Comparison of ENCODE assay signal across 12 cellular contexts in genomic region chr7:143389316-143390097, GRCh38. TPM values are rescaled to one million over a fixed set of nuclear protein-coding genes. Genes with fewer than 3 reads are reported as not detected.
DNase-seq lines count a peak whose midpoint lies in the region; FAIRE-seq and TF ChIP-seq lines count a peak whose summit lies in the region.
"Had no signal": no experiment of that assay in that cellular context is flagged by ENCODE, and none has a peak within 500 bp of the region (broad histone marks: within the 10 kb centered on the region; RNA-seq: fewer than 3 reads in every experiment).

No MANE protein-coding gene starts in this region.

- H3K4me1 ChIP-seq in H1 (replicated peaks in 1 of 4; ENCODE audit: control insufficient read depth in 3 of 4, insufficient read depth in 4 of 4, low read length in 3 of 4) (peaks cover 0 to 5% (median 0%) of the 10 kb centered on the region in 4 experiments; a peak in 3 of 7 replicates), sigmoid colon (peaks cover 0 to 90% (median 89%) of the 10 kb centered on the region in 4 donors)

- no peak overlapping the region for H2AK5ac ChIP-seq in H1 (ENCODE audit: low read depth, low read length)

- FAIRE-seq in H1 (lab: Jason Lieb, UNC): no peak
- FAIRE-seq: endometrium, GM18507 had no signal

- no peak overlapping the region for H3K4ac ChIP-seq in H1 (replicated peaks; ENCODE audit: insufficient read length, low read depth, low read length)

- peak overlapping the region; percentile 52; the same call in 1 of the 2 replicates for H2BK5ac ChIP-seq in H1 (ENCODE audit: low read depth, low read length)

- POLR2A ChIA-PET in RWPE1 (lab: Yijun Ruan, JAX; ENCODE audit: low non-redundant PET) (no interaction called here), H1 (lab: Charles Lee; ENCODE audit: partially characterized antibody) (interaction anchor here (1.1 to 25.2 kb wide), 13 partner anchors 12 to 90 kb away, joined by 3 to 518 read pairs (median 9); partner anchors contain the start of genes EPHA1, FAM131B and ZYX)

- 0 out of 2 replicates have a peak overlapping the region, but pooled peaks have one; percentile 27 for H2BK12ac ChIP-seq in H1 (ENCODE audit: low read depth, low read length)

- no peak overlapping the region for H3K4me2 ChIP-seq in H1 (ENCODE audit: insufficient read depth in 1 of 2, low read depth in 2 of 2, low read length in 2 of 2)

- no peak overlapping the region for H4K91ac ChIP-seq in H1 (replicated peaks; ENCODE audit: insufficient read length, low read length)

- H3K18ac ChIP-seq in H1 (ENCODE audit: extremely low read depth, low read length): no peak overlapping the region

- H2BK15ac ChIP-seq in H1 (ENCODE audit: low read length): no peak overlapping the region

- CTCF ChIA-PET in RWPE1 (lab: Yijun Ruan, JAX) (no interaction called here), H1 (lab: Charles Lee; ENCODE audit: partially characterized antibody) (interaction anchor here (0.6 to 23.5 kb wide), 15 partner anchors 8 to 147 kb away, joined by 3 to 359 read pairs (median 9); partner anchors contain the start of genes EPHA1 and ZYX)

- H3K9ac ChIP-seq in H1 (replicated peaks in 1 of 4; ENCODE audit: extremely low read depth in 1 of 4, low read depth in 3 of 4, low read length in 3 of 4): no peak overlapping the region

- no peak overlapping the region for H3K14ac ChIP-seq in H1 (ENCODE audit: insufficient read length)

- peak overlapping the region; percentile 65; the same call in 1 of the 2 replicates for H4K8ac ChIP-seq in H1 (ENCODE audit: extremely low read depth, insufficient read depth, low read length)

- H2BK20ac ChIP-seq in H1 (ENCODE audit: low read length): no peak overlapping the region

- DNase-seq in EH (ENCODE audit: low read depth) (peak; percentile 5), RWPE1 (ENCODE audit: low spot score) (no peak), H1 (ENCODE audit: low read depth in 1 of 2, low spot score in 2 of 2) (no peak), sigmoid colon (peak; percentile 67), GOT3 (lab: John Stamatoyannopoulos, UW) (no peak), NCI-H2107 (lab: John Stamatoyannopoulos, UW) (no peak)
- no peak for DNase-seq in stimulated activated naive CD4-positive, alpha-beta T cell (lab: John Stamatoyannopoulos, UW)
- DNase-seq: DMS79, NCI-H446 treated with DMSO at 0.1 percent for 48 hours had no signal

- H3K79me2 ChIP-seq in H1 (ENCODE audit: control insufficient read depth in 1 of 2, insufficient read depth in 2 of 2, low read length in 2 of 2): peaks cover 0 to 16% of the 10 kb centered on the region in 2 experiments; a peak in 2 of 4 replicates

- H3K9me3 ChIP-seq in H1 (ENCODE audit: insufficient read depth in 2 of 2, low read depth in 1 of 2, low read length in 1 of 2) (no peaks in the 10 kb centered on the region), sigmoid colon (no peaks in the 10 kb centered on the region)

- no peak overlapping the region for H3K56ac ChIP-seq in H1 (replicated peaks; ENCODE audit: insufficient read length, low read depth, low read length)

- H3K27ac ChIP-seq in RWPE1 (peak overlapping the region; percentile 78), H1 (ENCODE audit: low read depth, low read length) (no peak overlapping the region), sigmoid colon (peak overlapping the region; percentile 97 to 100 (median 100))

- H3K79me1 ChIP-seq in H1 (ENCODE audit: low read depth, low read length): peaks cover 17% of the 10 kb centered on the region

- peaks cover 45 to 57% of the 10 kb centered on the region in 2 experiments for H4K20me1 ChIP-seq in H1 (replicated peaks in 1 of 2; ENCODE audit: control insufficient read depth in 1 of 2, insufficient read depth in 2 of 2, low read length in 2 of 2)

- no peak overlapping the region for H4K5ac ChIP-seq in H1 (ENCODE audit: insufficient read length, low read depth, low read length)

- no peak overlapping the region for H2BK120ac ChIP-seq in H1 (replicated peaks; ENCODE audit: low read depth, low read length)

- TF ChIP-seq POLR2A in H1 (IDR thresholded peaks at IDR 0.05; ENCODE audit: control extremely low read depth in 1 of 2, low read depth in 2 of 2, low read length in 2 of 2) (no peak), sigmoid colon (IDR thresholded peaks at IDR 0.05) (no peak)

- H2AFZ ChIP-seq in H1 (ENCODE audit: low read length): no peak overlapping the region

- peaks cover 23 to 76% (median 59%) of the 10 kb centered on the region in 4 experiments for H3K36me3 ChIP-seq in H1 (ENCODE audit: control insufficient read depth in 2 of 4, insufficient read depth in 4 of 4, low read length in 3 of 4)
- H3K36me3 ChIP-seq in sigmoid colon: peaks cover 22 to 50% (median 36%) of the 10 kb centered on the region in 4 donors

- H3K23me2 ChIP-seq in H1 (ENCODE audit: low read depth, low read length): peaks cover 4% of the 10 kb centered on the region; the same call in 1 of the 2 replicates

- intact Hi-C loops in sigmoid colon (cut with DNase I): loop anchor here (10.0 kb wide), 2 partner anchors 515 to 535 kb away; partner anchors contain the start of genes EPHB6 and TCAF1

- H3K27me3 ChIP-seq in H1 (replicated peaks in 1 of 4; ENCODE audit: control insufficient read depth in 3 of 4, extremely low read depth in 1 of 4, insufficient read depth in 3 of 4, low read length in 3 of 4): no peaks in the 10 kb centered on the region
- no peaks in the 10 kb centered on the region for H3K27me3 ChIP-seq in sigmoid colon

- TF ChIP-seq CTCF in RWPE1 (conservative IDR thresholded peaks at IDR 0.05; ENCODE audit: low read depth) (no peak), H1 (IDR thresholded peaks at IDR 0.05; ENCODE audit: control extremely low read depth in 1 of 3, insufficient read depth in 1 of 3, low read depth in 1 of 3, low read length in 3 of 3) (peak in 2 of 3 experiments; percentile 20; a peak in 2 of 4 replicates), sigmoid colon (IDR thresholded peaks at IDR 0.05) (no peak)

- H3K23ac ChIP-seq in H1 (ENCODE audit: insufficient read length): no peak overlapping the region

- peak; percentile 11 to 32; a peak in 3 of 4 replicates for TF ChIP-seq RAD21 in H1 (IDR thresholded peaks at IDR 0.05 in 1 of 2, conservative IDR thresholded peaks at IDR 0.05 in 1 of 2; ENCODE audit: low read depth in 2 of 2, low read length in 2 of 2)

- TF ChIP-seq EP300 in H1 (IDR thresholded peaks at IDR 0.05; ENCODE audit: borderline replicate concordance in 1 of 2, low read depth in 2 of 2, low read length in 2 of 2): no peak
- TF ChIP-seq EP300 in sigmoid colon (IDR thresholded peaks at IDR 0.05): no peak

- H3K4me3 ChIP-seq in H1 (ENCODE audit: extremely low read depth in 1 of 4, insufficient read depth in 2 of 4, low read depth in 3 of 4, low read length in 4 of 4) (no peak overlapping the region), sigmoid colon (no peak overlapping the region)

- WGBS in H1 (ENCODE audit: extremely low coverage in 1 of 2, insufficient coverage in 1 of 2, insufficient read length in 1 of 2, insufficient replicate concordance in 2 of 2, low coverage in 1 of 2, low lambda C conversion rate in 2 of 2, missing lambda C conversion rate in 1 of 2), 2 experiments: 92% methylated on average over 12 of the region's 15 CpGs; no CpG with 5 or more reads in 1 of the 2 experiments
- WGBS in sigmoid colon, 2 donors: 90% methylated on average over 15 of the region's 15 CpGs

RNA-seq across cellular contexts. Expression of gene ZYX, which starts 8.4 kb away (rescaled TPM):
- total RNA-seq in H1 (2021; fragmentation: NEBNext Ultra II Directional; extraction: Animal tissue kit (Norgen Biotek cat#: 25700)): 159 and 174 TPM in 2 replicates
- polyA plus RNA-seq in H1 (2011; rRNA removed): 40.6 and 77.9 TPM in 2 replicates
- polyA plus RNA-seq in H1 (2011; cell fraction: cytosol; rRNA removed): 25.7 TPM
- polyA plus RNA-seq in H1 (2011; cell fraction: nucleus; rRNA removed): 107 TPM
- polyA plus RNA-seq in H1 (2012, experiment 1 of 2): 138 to 177 TPM (median 171 TPM) in 4 replicates
- polyA plus RNA-seq in H1 (2012, experiment 2 of 2): 172 TPM
- polyA plus RNA-seq in H1 (2013, experiment 1 of 2): 166 TPM
- polyA plus RNA-seq in H1 (2013, experiment 2 of 2): 163 TPM
- polyA minus RNA-seq in H1 (2011; rRNA and poly(A)+ RNA removed): 21.5 and 32.9 TPM in 2 replicates
- polyA minus RNA-seq in H1 (2011; cell fraction: cytosol; rRNA and poly(A)+ RNA removed): 70.7 TPM
- polyA minus RNA-seq in H1 (2011; cell fraction: nucleus; rRNA and poly(A)+ RNA removed): 64.8 TPM
- 100 to 1,000 TPM in 2 of 4 donors, 10 to 100 TPM in 2; 67.3 to 218 (median 120) TPM for total RNA-seq in sigmoid colon
- 10 to 100 TPM; 34.4 to 91.3 (median 46.8) TPM for polyA plus RNA-seq in sigmoid colon

RNA-seq across cellular contexts. Expression of gene EPHA1, which starts 19.1 kb away (rescaled TPM):
- total RNA-seq in H1 (2021; fragmentation: NEBNext Ultra II Directional; extraction: Animal tissue kit (Norgen Biotek cat#: 25700)): 133 and 139 TPM in 2 replicates
- polyA plus RNA-seq in H1 (2011; rRNA removed) (86.5 and 113 TPM in 2 replicates), sigmoid colon (10 to 100 TPM in 1 of 3 donors, 1 to 10 TPM in 1, under 1 TPM in 1; 0.92 to 10.2 (median 4.2) TPM)
- 103 TPM for polyA plus RNA-seq in H1 (2011; cell fraction: cytosol; rRNA removed)
- polyA plus RNA-seq in H1 (2011; cell fraction: nucleus; rRNA removed): 324 TPM
- 107 to 123 TPM (median 120 TPM) in 4 replicates for polyA plus RNA-seq in H1 (2012, experiment 1 of 2)
- polyA plus RNA-seq in H1 (2012, experiment 2 of 2): 106 TPM
- polyA plus RNA-seq in H1 (2013, experiment 1 of 2): 176 TPM
- 162 TPM for polyA plus RNA-seq in H1 (2013, experiment 2 of 2)
- polyA minus RNA-seq in H1 (2011; rRNA and poly(A)+ RNA removed): 185 and 189 TPM in 2 replicates
- 79.6 TPM for polyA minus RNA-seq in H1 (2011; cell fraction: cytosol; rRNA and poly(A)+ RNA removed)
- 128 TPM for polyA minus RNA-seq in H1 (2011; cell fraction: nucleus; rRNA and poly(A)+ RNA removed)
- total RNA-seq in sigmoid colon: 1 to 10 TPM in 1 of 4 donors, under 1 TPM in 1, not detected in 2; 0.14 to 1.5 TPM

RNA-seq across cellular contexts. Expression of gene FAM131B, which starts 27.0 kb away (rescaled TPM):
- 35.5 and 38.2 TPM in 2 replicates for total RNA-seq in H1 (2021; fragmentation: NEBNext Ultra II Directional; extraction: Animal tissue kit (Norgen Biotek cat#: 25700))
- polyA plus RNA-seq in H1 (2011; rRNA removed) (23.1 and 28.8 TPM in 2 replicates), sigmoid colon (1 to 10 TPM in 1 of 3 donors, under 1 TPM in 2; under 0.01 to 2.0 (median under 0.01) TPM)
- polyA plus RNA-seq in H1 (2011; cell fraction: cytosol; rRNA removed): 27.9 TPM
- polyA plus RNA-seq in H1 (2011; cell fraction: nucleus; rRNA removed): 37.7 TPM
- polyA plus RNA-seq in H1 (2012, experiment 1 of 2): 22.4 to 28.3 TPM (median 26.2 TPM) in 4 replicates
- polyA plus RNA-seq in H1 (2012, experiment 2 of 2): 25.4 TPM
- polyA plus RNA-seq in H1 (2013, experiment 1 of 2): 11.6 TPM
- polyA plus RNA-seq in H1 (2013, experiment 2 of 2): 12.8 TPM
- 51.2 and 57.7 TPM in 2 replicates for polyA minus RNA-seq in H1 (2011; rRNA and poly(A)+ RNA removed)
- polyA minus RNA-seq in H1 (2011; cell fraction: cytosol; rRNA and poly(A)+ RNA removed): 20.8 TPM
- polyA minus RNA-seq in H1 (2011; cell fraction: nucleus; rRNA and poly(A)+ RNA removed): 25.5 TPM
- 10 to 100 TPM in 1 of 4 donors, 1 to 10 TPM in 3; 6.4 to 15.7 (median 6.8) TPM for total RNA-seq in sigmoid colon

RNA-seq across cellular contexts. Expression of gene TAS2R60, which starts 53.7 kb away (rescaled TPM):
- 0.32 and 0.46 TPM in 2 replicates for total RNA-seq in H1 (2021; fragmentation: NEBNext Ultra II Directional; extraction: Animal tissue kit (Norgen Biotek cat#: 25700))
- polyA plus RNA-seq in H1 (2011; rRNA removed) (0.13 and 0.15 TPM in 2 replicates), sigmoid colon (not detected)
- 0.14 TPM for polyA plus RNA-seq in H1 (2011; cell fraction: cytosol; rRNA removed)
- polyA plus RNA-seq in H1 (2011; cell fraction: nucleus; rRNA removed): 0.37 TPM
- polyA plus RNA-seq in H1 (2012, experiment 1 of 2): 0.20 TPM in 1 of 4 replicates, not detected in the others
- 0.29 TPM for polyA plus RNA-seq in H1 (2012, experiment 2 of 2)
- polyA plus RNA-seq in H1 (2013, experiment 1 of 2): 0.18 TPM
- polyA plus RNA-seq in H1 (2013, experiment 2 of 2): not detected
- 1.6 and 2.6 TPM in 2 replicates for polyA minus RNA-seq in H1 (2011; rRNA and poly(A)+ RNA removed)
- not detected for polyA minus RNA-seq in H1 (2011; cell fraction: cytosol; rRNA and poly(A)+ RNA removed)
- polyA minus RNA-seq in H1 (2011; cell fraction: nucleus; rRNA and poly(A)+ RNA removed): 6.1 TPM
- total RNA-seq in sigmoid colon: not detected
- total RNA-seq: M059J had no signal

Comparison
In these comparisons a context has a peak if more than half of its experiments do, and no peak if none do; other contexts are left out.
1. DNase-seq: peak in EH (single experiment) and sigmoid colon (single experiment); none in RWPE1 (single experiment), H1 (0 of 2), stimulated activated naive CD4-positive, alpha-beta T cell (0 of 6), GOT3 (single experiment) and NCI-H2107 (single experiment).
2. CTCF ChIP-seq: peak in H1 (2 of 3); none in RWPE1 (single experiment) and sigmoid colon (0 of 4).
3. RNA of gene EPHA1, which starts 19.1 kb away (total RNA-seq): 133 to 139 TPM in H1; 0.14 to 1.5 TPM in sigmoid colon; every median in the first group is over 10 times any median in the second.